8 cellular contexts compared by ENCODE assay signal in genomic region chr22:41862160-41862529, GRCh38. TPM values are rescaled to one million over a fixed set of nuclear protein-coding genes. Genes with fewer than 3 reads are reported as not detected.
A peak's percentile ranks its signal among the peaks of the same experiment; 100 is the strongest.
DNase-seq lines count a peak whose midpoint lies in the region; ATAC-seq and TF ChIP-seq lines count a peak whose summit lies in the region.

No MANE protein-coding gene starts in this region.

- H3K27ac ChIP-seq in effector memory CD4-positive, alpha-beta T cell (ENCODE audit: insufficient read depth, low read length, poor library complexity, severe bottlenecking): peak overlapping the region; percentile 79
- H3K27ac ChIP-seq in skin epidermis (peak overlapping the region in 18 of 21 experiments; percentile 3 to 88 (median 67)), MM.1S (ENCODE audit: low read length) (no peak overlapping the region)

- no peak for TF ChIP-seq CTCF in MM.1S (IDR thresholded peaks at IDR 0.05; ENCODE audit: low read length)

- peaks cover 6% of the 10 kb centered on the region for H3K36me3 Mint-ChIP-seq in T-cell

- H3K27me3 ChIP-seq in effector memory CD4-positive, alpha-beta T cell (replicated peaks; ENCODE audit: control insufficient read depth, insufficient read depth, low read length, poor library complexity, severe bottlenecking): no peaks in the 10 kb centered on the region
- H3K27me3 ChIP-seq in MM.1S (replicated peaks; ENCODE audit: insufficient read depth, low read length): no peaks in the 10 kb centered on the region

- peak overlapping the region; percentile 92 to 95 for H3K27ac Mint-ChIP-seq in T-cell

- H3K4me3 Mint-ChIP-seq in T-cell: peak overlapping the region; percentile 42 to 59 (median 47)

- no peak overlapping the region for H3K9ac ChIP-seq in MM.1S (ENCODE audit: low read length)

- H4K20me1 ChIP-seq in MM.1S (ENCODE audit: insufficient read depth, low read length): peaks cover 66% of the 10 kb centered on the region

- H3K4me3 ChIP-seq in effector memory CD4-positive, alpha-beta T cell (ENCODE audit: insufficient read depth, low read depth, low read length, poor library complexity, severe bottlenecking): peak overlapping the region; percentile 32
- H3K4me3 ChIP-seq in skin epidermis: no peak overlapping the region
- H3K4me3 ChIP-seq in MM.1S (ENCODE audit: low read length): no peak overlapping the region

- no peaks in the 10 kb centered on the region for H3K9me3 Mint-ChIP-seq in T-cell

- ATAC-seq in GM18861 (IDR thresholded peaks at IDR 0.05; ENCODE audit: unreplicated experiment): peak; percentile 47
- ATAC-seq in HG02852 (IDR thresholded peaks at IDR 0.05; ENCODE audit: unreplicated experiment): peak; percentile 54
- peak; percentile 59 to 90 (median 88) for ATAC-seq in T-cell (replicated peaks in 1 of 4)

- DNase-seq in T-cell (peak in 25 of 34 experiments; percentile 2 to 56 (median 22)), MM.1S (no peak), superior temporal gyrus (ENCODE audit: extremely low spot score) (no peak), DMS153 (lab: John Stamatoyannopoulos, UW) (no peak)
- peak in 1 of 3 donors; percentile 32 for DNase-seq in effector memory CD4-positive, alpha-beta T cell

- CTCF ChIA-PET in T-cell (lab: Charles Lee): interaction anchor here (0.5 to 1.3 kb wide), 10 partner anchors 10 to 757 kb away, joined by 3 to 10 read pairs (median 4); partner anchors contain the start of genes CCDC134 (in 1 of the 2) and SREBF2 (in 1 of the 2)

- peaks cover 53 to 73% (median 68%) of the 10 kb centered on the region in 3 donors for H3K4me1 Mint-ChIP-seq in T-cell

- no peaks in the 10 kb centered on the region for H3K9me3 ChIP-seq in effector memory CD4-positive, alpha-beta T cell (ENCODE audit: control insufficient read depth, low read length)
- H3K9me3 ChIP-seq in MM.1S (replicated peaks; ENCODE audit: insufficient read depth, low read length): no peaks in the 10 kb centered on the region

- no peaks in the 10 kb centered on the region for H3K27me3 Mint-ChIP-seq in T-cell

- no peak overlapping the region for H2AFZ ChIP-seq in MM.1S (ENCODE audit: low read length)

- POLR2A ChIA-PET in T-cell (lab: Charles Lee): interaction anchor here (0.5 to 1.7 kb wide), 9 partner anchors 10 to 163 kb away, joined by 3 to 8 read pairs (median 5); partner anchors contain the start of genes CCDC134 (in 1 of the 2) and MEI1 (in 1 of the 2)

- H3K79me2 ChIP-seq in MM.1S (ENCODE audit: low read length): peaks cover 98% of the 10 kb centered on the region

- H3K36me3 ChIP-seq in effector memory CD4-positive, alpha-beta T cell (ENCODE audit: control insufficient read depth, insufficient read depth, low read length): peaks cover 6% of the 10 kb centered on the region
- peaks cover 15% of the 10 kb centered on the region; the same call in 1 of the 2 replicates for H3K36me3 ChIP-seq in MM.1S (replicated peaks; ENCODE audit: insufficient read depth, low read length)

- no peaks in the 10 kb centered on the region for H3F3A ChIP-seq in MM.1S (ENCODE audit: insufficient read depth, low read length)

- H3K4me1 ChIP-seq in effector memory CD4-positive, alpha-beta T cell (ENCODE audit: control insufficient read depth, insufficient read depth, low read length, poor library complexity, severe bottlenecking): peaks cover 39% of the 10 kb centered on the region
- no peaks in the 10 kb centered on the region for H3K4me1 ChIP-seq in MM.1S (ENCODE audit: low read length)

- no peaks in the 10 kb centered on the region for H3K9me2 ChIP-seq in MM.1S (replicated peaks; ENCODE audit: insufficient read depth, low read length)

- no peak overlapping the region for H3K4me2 ChIP-seq in MM.1S (ENCODE audit: low read depth, low read length)

RNA-seq across cellular contexts. Expression of gene SREBF2, which starts 29.2 kb away (rescaled TPM):
- total RNA-seq in T-cell: 100 to 1,000 TPM in 3 of 5 donors, 10 to 100 TPM in 2; 71.9 to 128 (median 112) TPM

RNA-seq across cellular contexts. Expression of gene SHISA8, which starts 52.7 kb away (rescaled TPM):
- 1 to 10 TPM in 1 of 5 donors, under 1 TPM in 3, not detected in 1; 0.56 to 1.2 (median 0.75) TPM for total RNA-seq in T-cell

Comparison
In these comparisons a context has a peak if more than half of its experiments do, and no peak if none do; other contexts are left out.
1. DNase-seq: peak in T-cell (25 of 34); none in MM.1S (single experiment), superior temporal gyrus (single experiment) and DMS153 (single experiment).
2. Peak in every context shown above with its lines, with median percentiles within 50 percentile points of each other: ATAC-seq.